In the genomic region with DNA sequence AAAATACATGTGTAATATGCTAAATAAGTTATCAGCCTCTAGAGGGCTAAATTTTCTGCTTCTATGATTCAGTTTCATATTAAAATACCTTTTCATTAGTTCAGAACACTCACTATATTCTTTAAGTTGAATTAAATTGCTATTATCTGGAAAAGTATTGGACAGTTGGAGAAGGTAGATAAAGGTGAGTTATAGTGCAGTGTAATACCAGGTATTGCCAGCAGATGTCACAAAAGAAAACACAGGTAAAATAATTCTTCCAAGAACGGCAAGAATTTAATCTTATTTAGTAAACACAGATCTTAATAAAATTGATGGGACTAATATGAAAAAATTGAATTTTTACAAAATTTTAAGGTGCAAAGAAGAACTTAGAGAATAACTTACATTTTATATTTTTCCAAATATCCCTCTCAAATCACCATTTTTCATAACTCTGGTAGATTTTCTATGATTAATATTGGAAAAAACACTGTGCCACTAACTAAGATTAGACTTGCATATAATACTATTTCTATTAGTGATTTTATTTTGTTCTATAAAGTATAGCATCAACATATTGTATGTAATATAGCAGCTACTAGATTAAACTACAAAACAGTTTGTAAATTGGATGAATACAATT, we compare ENCODE assay signal across 8 cellular contexts. TPM values are rescaled to one million over a fixed set of nuclear protein-coding genes. Genes with fewer than 3 reads are reported as not detected.
DNase-seq lines count a peak whose midpoint lies in the region; ATAC-seq and TF ChIP-seq lines count a peak whose summit lies in the region.

No MANE protein-coding gene starts in this region.

- H3K4me1 Mint-ChIP-seq in stimulated activated memory B cell treated with anti-CD40 and anti-IgM and Interleukin-4, amounts not matched to agents 10 μg/mL and 1 μg/mL and 100 μg/mL, for 72 hours = no peaks in the 10 kb centered on the region

- H3K4me3 ChIP-seq in psoas muscle = no peak overlapping the region

- 8 to 22% (median 11%) methylated on average over 1 of the region's 1 CpG for WGBS in psoas muscle, 3 donors

- no peaks in the 10 kb centered on the region for H3K27me3 ChIP-seq in psoas muscle (ENCODE audit: insufficient read depth in 3 of 3, low read length in 2 of 3)

- no peaks in the 10 kb centered on the region for H3K36me3 Mint-ChIP-seq in stimulated activated memory B cell treated with anti-CD40 and anti-IgM and Interleukin-4, amounts not matched to agents 10 μg/mL and 1 μg/mL and 100 μg/mL, for 72 hours

- TF ChIP-seq CTCF in GM12872 (IDR thresholded peaks at IDR 0.05; ENCODE audit: insufficient read depth, low read depth, low read length) (peak; percentile 56; the same call in 2 of the 3 replicates), psoas muscle (IDR thresholded peaks at IDR 0.05) (peak; percentile 52)

- H3K4me3 Mint-ChIP-seq in stimulated activated memory B cell treated with anti-CD40 and anti-IgM and Interleukin-4, amounts not matched to agents 10 μg/mL and 1 μg/mL and 100 μg/mL, for 72 hours = no peak overlapping the region

- ATAC-seq in psoas muscle (no peak), HG03135 (IDR thresholded peaks at IDR 0.05; ENCODE audit: unreplicated experiment) (no peak)
- ATAC-seq in stimulated activated memory B cell treated with anti-CD40 and anti-IgM and Interleukin-4, amounts not matched to agents 10 μg/mL and 1 μg/mL and 100 μg/mL, for 72 hours = no peak

- DNase-seq in NCI-H146 (lab: John Stamatoyannopoulos, UW) (peak; percentile 36), cerebellum (ENCODE audit: low spot score) (peak; percentile 24), psoas muscle (no peak), foreskin melanocyte (no peak), DMS114 treated with DMSO at 0.1 percent for 48 hours (lab: John Stamatoyannopoulos, UW; ENCODE audit: unreplicated experiment) (no peak)

- no peak overlapping the region for H3K27ac Mint-ChIP-seq in stimulated activated memory B cell treated with anti-CD40 and anti-IgM and Interleukin-4, amounts not matched to agents 10 μg/mL and 1 μg/mL and 100 μg/mL, for 72 hours

- no peak overlapping the region for H3K27ac ChIP-seq in psoas muscle

- intact Hi-C loops in psoas muscle (cut with DNase I) = loop anchor here in 1 of 2 donors (10.0 kb wide), 1 partner anchor 1824 kb away; no protein-coding TSS in a partner anchor

- peaks cover 5% of the 10 kb centered on the region for H3K9me3 ChIP-seq in psoas muscle

- H3K4me1 ChIP-seq in psoas muscle = no peaks in the 10 kb centered on the region

- H3K27me3 Mint-ChIP-seq in stimulated activated memory B cell treated with anti-CD40 and anti-IgM and Interleukin-4, amounts not matched to agents 10 μg/mL and 1 μg/mL and 100 μg/mL, for 72 hours = peaks cover 28% of the 10 kb centered on the region

- H3K9me3 Mint-ChIP-seq in stimulated activated memory B cell treated with anti-CD40 and anti-IgM and Interleukin-4, amounts not matched to agents 10 μg/mL and 1 μg/mL and 100 μg/mL, for 72 hours = no peaks in the 10 kb centered on the region

- no peaks in the 10 kb centered on the region for H3K36me3 ChIP-seq in psoas muscle (ENCODE audit: insufficient read depth in 1 of 2, low read depth in 1 of 2)

RNA-seq across cellular contexts. Expression of gene LRRC4C, which starts 1.7 kb away (rescaled TPM):
- total RNA-seq in cerebellum = 62.0 TPM
- total RNA-seq in psoas muscle = under 1 TPM in 3 of 4 donors, not detected in 1; 0.08 to 0.34 (median 0.30) TPM
- under 1 TPM; 0.04 to 0.16 (median 0.05) TPM for polyA plus RNA-seq in psoas muscle

Comparison
In these comparisons a context has a peak if more than half of its experiments do, and no peak if none do; other contexts are left out.
1. DNase-seq: peak in NCI-H146 (single experiment) and cerebellum (single experiment); none in psoas muscle (0 of 2), foreskin melanocyte (single experiment) and DMS114 treated with DMSO at 0.1 percent for 48 hours (single experiment).
2. RNA of gene LRRC4C, which starts 1.7 kb away (total RNA-seq): 62.0 TPM in cerebellum (single experiment); 0.08 to 0.34 TPM in psoas muscle; every median in the first group is over 10 times any median in the second.